19 cellular contexts compared by ENCODE assay signal in the genomic region with DNA sequence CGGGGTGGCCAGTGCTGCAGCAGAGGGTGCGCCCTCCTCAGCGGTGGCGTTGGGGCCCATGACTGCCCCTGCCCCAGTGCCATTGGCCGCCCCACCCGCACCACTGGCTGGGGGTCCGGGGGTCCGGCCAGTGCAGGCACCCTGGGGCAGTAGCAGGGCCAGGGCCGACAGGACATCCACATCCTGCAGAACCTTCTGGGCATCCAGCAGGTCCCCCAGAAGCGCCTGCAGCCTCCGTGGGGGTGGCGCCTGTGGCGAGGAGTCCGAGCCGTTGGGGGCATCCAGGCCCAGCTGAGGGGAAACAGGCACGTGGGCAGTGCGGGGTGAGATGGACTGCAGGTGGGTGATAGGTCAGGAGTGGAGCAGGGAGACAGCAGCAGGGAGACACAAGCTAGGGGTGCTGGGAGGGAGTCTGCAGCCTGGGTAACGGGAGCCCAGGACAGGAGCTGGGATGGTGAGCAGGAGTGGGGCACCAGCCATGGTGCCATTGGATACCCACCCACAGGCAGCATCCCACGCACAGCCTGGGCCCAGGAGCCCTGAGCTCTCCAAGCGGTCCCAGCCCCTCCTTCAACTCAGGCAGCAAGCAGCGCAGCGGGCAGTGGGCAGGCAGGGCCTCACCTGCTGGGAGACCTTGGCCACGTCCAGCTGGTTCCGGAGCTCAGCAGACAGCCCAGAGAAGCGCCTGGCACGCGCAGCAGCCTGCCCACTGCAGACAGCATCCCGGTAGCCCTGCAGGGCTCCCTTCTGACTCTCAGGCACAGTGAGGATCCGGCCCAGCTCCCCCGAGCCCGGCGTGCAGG. TPM values are rescaled to one million over a fixed set of nuclear protein-coding genes. Genes with fewer than 3 reads are reported as not detected.
"Had no signal": no experiment of that assay in that cellular context is flagged by ENCODE, and none has a peak within 500 bp of the region (broad histone marks: within the 10 kb centered on the region; RNA-seq: fewer than 3 reads in every experiment).

No MANE protein-coding gene starts in this region.

- DNase-seq: activated CD4-positive, alpha-beta T cell treated with anti-CD3 and anti-CD28 coated beads, Interleukin-2, amount 50 U/mL, for 48 hours; activated CD8-positive, alpha-beta memory T cell treated with anti-CD3 and anti-CD28 coated beads, Interleukin-2, amount 10 ng/mL, durations not matched to agents 7 days and 5 days; activated effector memory CD4-positive, alpha-beta T cell treated with anti-CD3 and anti-CD28 coated beads, Interleukin-2, amount 50 U/mL, for 16 hours; amniotic stem cell; psoas muscle; sigmoid colon; stimulated activated CD4-positive, alpha-beta T cell treated with anti-CD3 and anti-CD28 coated beads, Interleukin-2, amount 100 ng/mL, for 24 hours; stimulated activated naive B cell treated with anti-CD40 and anti-IgM and Interleukin-4, amounts not matched to agents 10 μg/mL and 1 μg/mL and 100 μg/mL, for 72 hours; T1000 had no signal

- H3K4me3 Mint-ChIP-seq: activated CD8-positive, alpha-beta memory T cell treated with anti-CD3 and anti-CD28 coated beads, Interleukin-2, amount 10 ng/mL, durations not matched to agents 7 days and 5 days; activated T-cell treated with anti-CD3 and anti-CD28 coated beads, Interleukin-2, amount 50 U/mL, for 24 hours; brain; dendritic cell treated with granulocyte-macrophage colony-stimulating factor and Interleukin-4, amounts not matched to agents 40 ng/mL and 50 ng/mL, for 4 days; nephron progenitor cell; stimulated activated naive B cell treated with anti-CD40 and anti-IgM and Interleukin-4, amounts not matched to agents 10 μg/mL and 1 μg/mL and 100 μg/mL, for 72 hours; T-cell; type B pancreatic cell had no signal

- H3K36me3 Mint-ChIP-seq: activated CD8-positive, alpha-beta memory T cell treated with anti-CD3 and anti-CD28 coated beads, Interleukin-2, amount 10 ng/mL, durations not matched to agents 7 days and 5 days; activated naive CD4-positive, alpha-beta T cell treated with anti-CD3 and anti-CD28 coated beads, Interleukin-2, amount 50 U/mL, for 72 hours had no signal

- H3K27ac Mint-ChIP-seq: activated CD8-positive, alpha-beta memory T cell treated with anti-CD3 and anti-CD28 coated beads, Interleukin-2, amount 10 ng/mL, durations not matched to agents 7 days and 5 days; activated naive CD4-positive, alpha-beta T cell treated with anti-CD3 and anti-CD28 coated beads, Interleukin-2, amount 50 U/mL, for 72 hours; activated T-cell treated with anti-CD3 and anti-CD28 coated beads, Interleukin-2, amount 50 U/mL, for 24 hours; brain; dendritic cell treated with granulocyte-macrophage colony-stimulating factor and Interleukin-4, amounts not matched to agents 40 ng/mL and 50 ng/mL, for 4 days; nephron progenitor cell; stimulated activated naive B cell treated with anti-CD40 and anti-IgM and Interleukin-4, amounts not matched to agents 10 μg/mL and 1 μg/mL and 100 μg/mL, for 72 hours; T-cell; type B pancreatic cell had no signal

- H3K9me3 Mint-ChIP-seq: activated naive CD4-positive, alpha-beta T cell treated with anti-CD3 and anti-CD28 coated beads, Interleukin-2, amount 50 U/mL, for 72 hours; activated T-cell treated with anti-CD3 and anti-CD28 coated beads, Interleukin-2, amount 50 U/mL, for 24 hours; brain; dendritic cell treated with granulocyte-macrophage colony-stimulating factor and Interleukin-4, amounts not matched to agents 40 ng/mL and 50 ng/mL, for 4 days; nephron progenitor cell; T-cell; type B pancreatic cell had no signal

- H3K27me3 Mint-ChIP-seq: activated CD8-positive, alpha-beta memory T cell treated with anti-CD3 and anti-CD28 coated beads, Interleukin-2, amount 10 ng/mL, durations not matched to agents 7 days and 5 days; activated T-cell treated with anti-CD3 and anti-CD28 coated beads, Interleukin-2, amount 50 U/mL, for 24 hours; brain; dendritic cell treated with granulocyte-macrophage colony-stimulating factor and Interleukin-4, amounts not matched to agents 40 ng/mL and 50 ng/mL, for 4 days; stimulated activated naive B cell treated with anti-CD40 and anti-IgM and Interleukin-4, amounts not matched to agents 10 μg/mL and 1 μg/mL and 100 μg/mL, for 72 hours; T-cell; type B pancreatic cell had no signal

- H3K27ac ChIP-seq: hepatocyte, psoas muscle, sigmoid colon had no signal

RNA-seq across cellular contexts. Expression of a gene that starts 10.9 kb away (rescaled TPM):
- total RNA-seq: hepatocyte, kidney epithelial cell, osteoblast had no signal

RNA-seq across cellular contexts. Expression of a gene that starts 24.6 kb away (rescaled TPM):
- total RNA-seq: activated naive CD4-positive, alpha-beta T cell treated with anti-CD3 and anti-CD28 coated beads, Interleukin-2, amount 50 U/mL, for 72 hours; kidney epithelial cell had no signal
